ENCODE assay signal across 16 cellular contexts in the genomic region with DNA sequence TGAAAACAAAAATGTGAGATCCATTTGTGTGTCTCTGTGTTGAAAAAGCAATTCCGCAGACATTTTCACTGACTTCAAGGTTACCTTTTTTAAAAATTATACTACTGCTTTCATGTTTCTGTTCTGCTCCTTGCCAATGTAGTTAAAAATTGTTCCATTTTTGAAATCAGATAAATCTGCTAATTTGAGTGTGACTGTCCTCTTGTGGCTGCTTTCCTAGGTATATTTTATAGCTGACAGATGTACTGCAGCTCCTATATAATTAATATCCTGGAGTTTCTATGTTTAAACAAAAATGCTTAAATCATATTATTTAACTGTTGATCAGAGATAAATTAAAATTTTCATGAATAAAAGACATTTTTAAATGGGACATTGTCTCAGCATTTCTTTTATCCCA.
DNase-seq lines count a peak whose midpoint lies in the region; ATAC-seq and TF ChIP-seq lines count a peak whose summit lies in the region.
"Had no signal": no experiment of that assay in that cellular context is flagged by ENCODE, and none has a peak within 500 bp of the region (broad histone marks: within the 10 kb centered on the region; RNA-seq: fewer than 3 reads in every experiment).

No MANE protein-coding gene starts in this region.

- no peaks in the 10 kb centered on the region for H3K27me3 ChIP-seq in brain microvascular endothelial cell (replicated peaks)
- H3K27me3 ChIP-seq in mesenchymal stem cell (ENCODE audit: control insufficient read depth in 1 of 2, insufficient read depth in 1 of 2, low read length in 2 of 2) = no peaks in the 10 kb centered on the region
- H3K27me3 ChIP-seq: SJSA1 had no signal

- no peak overlapping the region for H2BK5ac ChIP-seq in mesenchymal stem cell (ENCODE audit: low read depth, low read length, poor library complexity, severe bottlenecking)

- no CpG with 5 or more reads among the region's 1 CpG for WGBS in mesenchymal stem cell

- no peak overlapping the region for H2AK5ac ChIP-seq in mesenchymal stem cell (ENCODE audit: low read length, severe bottlenecking)

- H3K36me3 ChIP-seq in brain microvascular endothelial cell (replicated peaks) (no peaks in the 10 kb centered on the region), mesenchymal stem cell (ENCODE audit: control insufficient read depth in 1 of 2, insufficient read depth in 2 of 2, low read depth in 1 of 2, low read length in 2 of 2) (no peaks in the 10 kb centered on the region)
- H3K36me3 ChIP-seq: SJSA1 had no signal

- in situ Hi-C loops in ACHN (cut with HindIII; ENCODE audit: low pct_ligation_motif_present, low pct_unique_long_range_greater_than_20kb, low sequenced_read_pairs) (no loop called here), brain microvascular endothelial cell (cut with HindIII; ENCODE audit: low pct_ligation_motif_present, low sequenced_read_pairs) (no loop called here)

- H3K9ac ChIP-seq in mesenchymal stem cell (ENCODE audit: low read length) = no peak overlapping the region
- H3K9ac ChIP-seq: KMS-11 had no signal

- no peaks in the 10 kb centered on the region for H3K4me1 ChIP-seq in mesenchymal stem cell (ENCODE audit: control insufficient read depth, insufficient read depth, low read depth, low read length)
- H3K4me1 ChIP-seq: A549, SJSA1 had no signal

- H3K14ac ChIP-seq in mesenchymal stem cell (ENCODE audit: low read length in 2 of 2) = no peak overlapping the region

- no peak overlapping the region for H3K4me2 ChIP-seq in mesenchymal stem cell (ENCODE audit: low read length, poor library complexity, severe bottlenecking)
- H3K4me2 ChIP-seq: A549, KMS-11 had no signal

- ATAC-seq in GM18520 (IDR thresholded peaks at IDR 0.05; ENCODE audit: unreplicated experiment) = no peak
- ATAC-seq: A549 had no signal

- no peak overlapping the region for H4K8ac ChIP-seq in mesenchymal stem cell (ENCODE audit: low read length)

- H4K91ac ChIP-seq in mesenchymal stem cell (ENCODE audit: low read length) = no peak overlapping the region

- no peak for TF ChIP-seq CTCF in brain microvascular endothelial cell (IDR thresholded peaks at IDR 0.05; ENCODE audit: low read depth, low read length, missing control alignments)

- no peak overlapping the region for H3K4ac ChIP-seq in mesenchymal stem cell (ENCODE audit: low read depth in 1 of 2, low read length in 2 of 2)

- no peak overlapping the region for H2BK120ac ChIP-seq in mesenchymal stem cell (ENCODE audit: low read depth, low read length)

- no peak overlapping the region for H2AFZ ChIP-seq in mesenchymal stem cell (ENCODE audit: low read depth, low read length)

- DNase-seq in ACHN = peak; percentile 11
- DNase-seq in LHCN-M2 (ENCODE audit: low read depth) = peak; percentile 10
- DNase-seq in brain microvascular endothelial cell = no peak
- DNase-seq in mesenchymal stem cell = no peak
- no peak for DNase-seq in T-helper 1 cell
- DNase-seq in CD1c-positive myeloid dendritic cell (ENCODE audit: extremely low spot score) = no peak
- DNase-seq in 8988T = no peak
- DNase-seq: CD4-positive, CD25-positive, alpha-beta regulatory T cell; MV-4-11; NCI-H1436; NCI-H2029 treated with DMSO at 0.1 percent for 48 hours; NCI-H524 had no signal

- no peak overlapping the region for H3K23ac ChIP-seq in mesenchymal stem cell (ENCODE audit: low read length in 2 of 2)

- no peak overlapping the region for H2BK12ac ChIP-seq in mesenchymal stem cell (ENCODE audit: low read length in 2 of 2)

- no peak overlapping the region for H2BK15ac ChIP-seq in mesenchymal stem cell (ENCODE audit: low read depth, poor library complexity, severe bottlenecking)

- no peak overlapping the region for H3K18ac ChIP-seq in mesenchymal stem cell (ENCODE audit: low read depth in 1 of 2, low read length in 2 of 2)

- peak overlapping the region; percentile 80 for H3K27ac ChIP-seq in brain microvascular endothelial cell
- H3K27ac ChIP-seq in mesenchymal stem cell (ENCODE audit: low read length, poor library complexity, severe bottlenecking) = peak overlapping the region; percentile 80
- H3K27ac ChIP-seq: A549, KMS-11, SJSA1 had no signal

- H3K79me1 ChIP-seq in mesenchymal stem cell (replicated peaks; ENCODE audit: low read length, poor library complexity, severe bottlenecking) = no peaks in the 10 kb centered on the region

- H3K9me3 ChIP-seq in mesenchymal stem cell (ENCODE audit: control insufficient read depth, low read length) = no peaks in the 10 kb centered on the region
- H3K9me3 ChIP-seq: A549, SJSA1 had no signal

- no peak overlapping the region for H3K4me3 ChIP-seq in brain microvascular endothelial cell (ENCODE audit: low read depth, low read length)
- H3K4me3 ChIP-seq in mesenchymal stem cell (ENCODE audit: insufficient read depth in 1 of 2, low read depth in 1 of 2, low read length in 2 of 2) = no peak overlapping the region
- H3K4me3 ChIP-seq: A549, SJSA1 had no signal

Comparison
In these comparisons a context has a peak if more than half of its experiments do, and no peak if none do; other contexts are left out.
1. DNase-seq: peak in ACHN (single experiment) and LHCN-M2 (single experiment); none in brain microvascular endothelial cell (single experiment), mesenchymal stem cell (single experiment), T-helper 1 cell (0 of 5), CD1c-positive myeloid dendritic cell (single experiment) and 8988T (single experiment).